In the genomic region with DNA sequence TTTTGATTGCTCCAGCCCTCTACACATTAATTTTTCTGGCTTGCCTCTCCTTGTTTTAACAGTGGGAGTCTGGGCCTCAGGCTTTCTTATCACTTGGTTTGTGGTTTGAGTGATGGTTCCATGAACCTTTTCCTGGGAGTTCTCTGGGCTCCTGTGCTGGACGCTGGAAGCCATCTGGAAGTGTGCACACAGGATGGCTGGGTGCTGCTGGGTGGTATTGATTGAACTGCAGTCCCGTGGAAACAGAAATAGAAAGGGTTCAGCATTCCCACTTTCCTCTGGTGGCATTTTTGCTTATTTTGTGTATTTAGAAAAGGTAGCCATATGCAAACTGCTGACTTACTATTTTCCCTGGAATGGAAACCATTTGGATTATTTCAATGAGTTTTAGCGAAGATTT, we compare ENCODE assay signal across 15 cellular contexts. TPM values are rescaled to one million over a fixed set of nuclear protein-coding genes. Genes with fewer than 3 reads are reported as not detected.
DNase-seq lines count a peak whose midpoint lies in the region; ATAC-seq and TF ChIP-seq lines count a peak whose summit lies in the region.
"Had no signal": no experiment of that assay in that cellular context is flagged by ENCODE, and none has a peak within 500 bp of the region (broad histone marks: within the 10 kb centered on the region; RNA-seq: fewer than 3 reads in every experiment).

No MANE protein-coding gene starts in this region.

- intact Hi-C loops in psoas muscle (cut with DNase I): no loop called here

- no peaks in the 10 kb centered on the region for H3K9me3 ChIP-seq in BLaER1 treated with 17β-estradiol and CSF1 and Interleukin-3, amounts not matched to agents 10 nM and 100 nM (replicated peaks in 1 of 11)
- no peaks in the 10 kb centered on the region for H3K9me3 ChIP-seq in psoas muscle

- peak; percentile 68 for DNase-seq in RPMI7951 (ENCODE audit: low read depth)
- peak; percentile 56 for DNase-seq in glomerular visceral epithelial cell (ENCODE audit: extremely low spot score)
- no peak for DNase-seq in psoas muscle
- DNase-seq in UCSD-AML1 (lab: John Stamatoyannopoulos, UW; ENCODE audit: unreplicated experiment): no peak
- DNase-seq in NCI-H2081 treated with DMSO at 0.1 percent for 48 hours (lab: John Stamatoyannopoulos, UW): no peak
- no peak for DNase-seq in activated T-cell treated with anti-CD3 and anti-CD28 coated beads, Interleukin-2, amount 50 U/mL, for 48 hours
- DNase-seq: activated CD4-positive, alpha-beta T cell treated with anti-CD3 and anti-CD28 coated beads, Interleukin-2, amount 50 U/mL, for 4 hours; H7; NCI-H524 treated with DMSO at 0.1 percent for 48 hours; posterior cingulate gyrus had no signal

- H3K9ac ChIP-seq in BLaER1 treated with 17β-estradiol and CSF1 and Interleukin-3, amounts not matched to agents 10 nM and 100 nM: peak overlapping the region in 9 of 11 experiments; percentile 1 to 87 (median 73); a peak in 15 of 22 replicates

- H4K20me1 ChIP-seq in BLaER1 treated with 17β-estradiol and CSF1 and Interleukin-3, amounts not matched to agents 10 nM and 100 nM: no peaks in the 10 kb centered on the region

- no peak for ATAC-seq in psoas muscle
- ATAC-seq in HG02571 (IDR thresholded peaks at IDR 0.05; ENCODE audit: unreplicated experiment): no peak
- ATAC-seq: activated naive CD4-positive, alpha-beta T cell treated with anti-CD3 and anti-CD28 coated beads, Interleukin-2, amount 50 U/mL, for 72 hours had no signal

- H3K4me2 ChIP-seq in BLaER1 treated with 17β-estradiol and CSF1 and Interleukin-3, amounts not matched to agents 10 nM and 100 nM: peak overlapping the region; percentile 30 to 98 (median 78); a peak in 20 of 22 replicates

- H3K4me3 ChIP-seq in BLaER1 treated with 17β-estradiol and CSF1 and Interleukin-3, amounts not matched to agents 10 nM and 100 nM: peak overlapping the region in 5 of 10 experiments; percentile 1 to 46 (median 38); a peak in 9 of 20 replicates
- peak overlapping the region; percentile 12 for H3K4me3 ChIP-seq in psoas muscle

- peak overlapping the region; percentile 20 to 95 (median 70); a peak in 20 of 22 replicates for H3K27ac ChIP-seq in BLaER1 treated with 17β-estradiol and CSF1 and Interleukin-3, amounts not matched to agents 10 nM and 100 nM
- H3K27ac ChIP-seq in psoas muscle: peak overlapping the region; percentile 61
- H3K27ac ChIP-seq: epithelial cell of prostate had no signal

- H3K4me1 ChIP-seq in BLaER1 treated with 17β-estradiol and CSF1 and Interleukin-3, amounts not matched to agents 10 nM and 100 nM: peaks cover 13 to 86% (median 24%) of the 10 kb centered on the region in 10 experiments
- peaks cover 58% of the 10 kb centered on the region for H3K4me1 ChIP-seq in psoas muscle

- TF ChIP-seq CTCF in psoas muscle (IDR thresholded peaks at IDR 0.05): no peak

- H3K36me3 ChIP-seq in BLaER1 treated with 17β-estradiol and CSF1 and Interleukin-3, amounts not matched to agents 10 nM and 100 nM: 0 out of 22 replicates have a peak, but pooled peaks cover 0 to 15% (median 0%) of the 10 kb centered on the region in 11 experiments
- no peaks in the 10 kb centered on the region for H3K36me3 ChIP-seq in psoas muscle (ENCODE audit: insufficient read depth in 1 of 2, low read depth in 1 of 2)

- WGBS in psoas muscle, 3 donors: 55 to 65% (median 57%) methylated on average over 3 of the region's 3 CpGs

- H3K27me3 ChIP-seq in BLaER1 treated with 17β-estradiol and CSF1 and Interleukin-3, amounts not matched to agents 10 nM and 100 nM: no peaks in the 10 kb centered on the region
- no peaks in the 10 kb centered on the region for H3K27me3 ChIP-seq in psoas muscle (ENCODE audit: insufficient read depth in 3 of 3, low read length in 2 of 3)

RNA-seq across cellular contexts. Expression of gene MITF, which starts 25.6 kb away (rescaled TPM):
- total RNA-seq in RPMI7951 (2014; rRNA removed; shearing (Covaris generic)): 4.0 and 4.3 TPM in 2 replicates
- total RNA-seq in psoas muscle: 10 to 100 TPM; 48.2 to 98.1 (median 62.8) TPM
- polyA plus RNA-seq in psoas muscle: 10 to 100 TPM; 11.8 to 49.9 (median 29.0) TPM
- total RNA-seq: B cell had no signal

Comparison
In these comparisons a context has a peak if more than half of its experiments do, and no peak if none do; other contexts are left out.
1. DNase-seq: peak in RPMI7951 (single experiment) and glomerular visceral epithelial cell (single experiment); none in psoas muscle (0 of 2), UCSD-AML1 (single experiment), NCI-H2081 treated with DMSO at 0.1 percent for 48 hours (single experiment) and activated T-cell treated with anti-CD3 and anti-CD28 coated beads, Interleukin-2, amount 50 U/mL, for 48 hours (0 of 2).